In genomic region chr20:50188879-50189680, GRCh38 we compare ENCODE assay signal across 1 cellular context.
TF ChIP-seq lines count a peak whose summit lies in the region.

No MANE protein-coding gene starts in this region.

TF ChIP-seq in K562, 482 proteins besides CTCF, POLR2A, EP300 and RAD21:
- no peak for TF ChIP-seq ZNF184 (CRISPR knock-in tag; IDR thresholded peaks at IDR 0.05)
- TF ChIP-seq RBFOX2 (IDR thresholded peaks at IDR 0.05; ENCODE audit: low read depth, low read length), result peak; percentile 40
- TF ChIP-seq VEZF1 (CRISPR knock-in tag; IDR thresholded peaks at IDR 0.05), result 0 out of 2 replicates have a peak, but pooled peaks have one; percentile 14
- no peak for TF ChIP-seq ZNF324 (CRISPR knock-in tag; IDR thresholded peaks at IDR 0.05)
- 0 out of 2 replicates have a peak, but pooled peaks have one; percentile 83 for TF ChIP-seq SREBF2 (CRISPR knock-in tag; IDR thresholded peaks at IDR 0.05)
- TF ChIP-seq POLR2G (IDR thresholded peaks at IDR 0.05; ENCODE audit: low read depth, low read length), result peak; percentile 64
- peak; percentile 10; the same call in 1 of the 2 replicates for TF ChIP-seq GATA2 (CRISPR knock-in tag; IDR thresholded peaks at IDR 0.05)
- TF ChIP-seq MAZ (CRISPR knock-in tag; conservative IDR thresholded peaks at IDR 0.05 in 1 of 2, IDR thresholded peaks at IDR 0.05 in 1 of 2), result no peak
